13 cellular contexts compared by ENCODE assay signal in genomic region chr18:58590231-58590630, GRCh38. TPM values are rescaled to one million over a fixed set of nuclear protein-coding genes. Genes with fewer than 3 reads are reported as not detected.
DNase-seq lines count a peak whose midpoint lies in the region; ATAC-seq, FAIRE-seq and TF ChIP-seq lines count a peak whose summit lies in the region.
"Had no signal": no experiment of that assay in that cellular context is flagged by ENCODE, and none has a peak within 500 bp of the region (broad histone marks: within the 10 kb centered on the region; RNA-seq: fewer than 3 reads in every experiment).

No MANE protein-coding gene starts in this region.

- H4K20me1 ChIP-seq in astrocyte (ENCODE audit: insufficient read depth, low read length) = no peaks in the 10 kb centered on the region

- ATAC-seq in right cardiac atrium (peak; percentile 40 to 59), gastrocnemius medialis (no peak), HG03342 (IDR thresholded peaks at IDR 0.05; ENCODE audit: unreplicated experiment) (no peak)
- ATAC-seq: effector memory CD8-positive, alpha-beta T cell had no signal

- H3K27me3 ChIP-seq in astrocyte (ENCODE audit: insufficient read depth, low read length) (no peaks in the 10 kb centered on the region), right cardiac atrium (ENCODE audit: control insufficient read depth, insufficient read depth) (no peaks in the 10 kb centered on the region), gastrocnemius medialis (no peaks in the 10 kb centered on the region), prostate gland (replicated peaks; ENCODE audit: insufficient read depth) (no peaks in the 10 kb centered on the region)

- TF ChIP-seq CTCF in astrocyte (IDR thresholded peaks at IDR 0.05; ENCODE audit: insufficient read depth, low read depth, low read length) = no peak
- TF ChIP-seq CTCF in gastrocnemius medialis (IDR thresholded peaks at IDR 0.05 in 4 of 5, conservative IDR thresholded peaks at IDR 0.05 in 1 of 5) = no peak
- no peak for TF ChIP-seq CTCF in prostate gland (IDR thresholded peaks at IDR 0.05)

- peaks cover 21% of the 10 kb centered on the region for H3K4me1 Mint-ChIP-seq in astrocyte (ENCODE audit: low read depth, unreplicated experiment)

- no peak overlapping the region for H3K4me3 ChIP-seq in astrocyte (ENCODE audit: insufficient read depth, low read depth, low read length)
- H3K4me3 ChIP-seq in right cardiac atrium (ENCODE audit: low read length) = no peak overlapping the region
- H3K4me3 ChIP-seq in gastrocnemius medialis = no peak overlapping the region
- no peak overlapping the region for H3K4me3 ChIP-seq in prostate gland

- H3K4me1 ChIP-seq in astrocyte (ENCODE audit: insufficient read depth, low read length) (peaks cover 13% of the 10 kb centered on the region), right cardiac atrium (ENCODE audit: control insufficient read depth, insufficient read depth, low read length) (peaks cover 7% of the 10 kb centered on the region), gastrocnemius medialis (peaks cover 47 to 51% of the 10 kb centered on the region in 2 donors), prostate gland (replicated peaks) (no peaks in the 10 kb centered on the region)

- peak overlapping the region; percentile 24 for H3K27ac ChIP-seq in astrocyte (ENCODE audit: low read depth, low read length)
- peak overlapping the region; percentile 30 for H3K27ac ChIP-seq in right cardiac atrium (ENCODE audit: low read length)
- H3K27ac ChIP-seq in gastrocnemius medialis = peak overlapping the region; percentile 70 to 80 (median 77)
- no peak overlapping the region for H3K27ac ChIP-seq in prostate gland

- intact Hi-C loops in right cardiac atrium (cut with DNase I) (no loop called here), gastrocnemius medialis (cut with DNase I; ENCODE audit: low total_unique reads) (no loop called here), prostate gland (cut with DNase I) (no loop called here)

- H3K36me3 Mint-ChIP-seq in astrocyte (ENCODE audit: low read depth, unreplicated experiment) = peaks cover 6% of the 10 kb centered on the region

- no peak overlapping the region for H3K4me3 Mint-ChIP-seq in astrocyte (ENCODE audit: unreplicated experiment)
- H3K4me3 Mint-ChIP-seq: effector memory CD8-positive, alpha-beta T cell had no signal

- 25% methylated on average over 3 of the region's 3 CpGs for WGBS in right cardiac atrium
- WGBS in prostate gland = 12% methylated on average over 3 of the region's 3 CpGs

- in situ Hi-C loops in gastrocnemius medialis (cut with MboI; ENCODE audit: low sequenced_read_pairs in 4 of 4) = no loop called here

- H3K9me3 ChIP-seq in astrocyte (ENCODE audit: insufficient read depth, low read depth, low read length) (peaks cover 6% of the 10 kb centered on the region), right cardiac atrium (ENCODE audit: control insufficient read depth, low read length) (peaks cover 2% of the 10 kb centered on the region), gastrocnemius medialis (no peaks in the 10 kb centered on the region), prostate gland (no peaks in the 10 kb centered on the region)

- H3K36me3 ChIP-seq in astrocyte (ENCODE audit: insufficient read depth, low read length) = no peaks in the 10 kb centered on the region
- H3K36me3 ChIP-seq in gastrocnemius medialis = no peaks in the 10 kb centered on the region
- H3K36me3 ChIP-seq in prostate gland = no peaks in the 10 kb centered on the region

- H3K27ac Mint-ChIP-seq in astrocyte (ENCODE audit: unreplicated experiment) = peak overlapping the region; percentile 93
- H3K27ac Mint-ChIP-seq: effector memory CD8-positive, alpha-beta T cell had no signal

- DNase-seq in GM04503 (ENCODE audit: low read depth) = peak; percentile 93
- peak; percentile 93 for DNase-seq in astrocyte (ENCODE audit: low read depth)
- DNase-seq in right cardiac atrium = no peak
- DNase-seq in gastrocnemius medialis = no peak
- DNase-seq in NCI-H2171 treated with DMSO at 0.1 percent for 48 hours (lab: John Stamatoyannopoulos, UW) = no peak
- no peak for DNase-seq in RPMI8226
- DNase-seq in prostate gland (ENCODE audit: low spot score) = no peak
- DNase-seq: activated CD4-positive, alpha-beta T cell treated with anti-CD3 and anti-CD28 coated beads, Interleukin-2, amount 50 U/mL, for 1 hour; activated naive CD4-positive, alpha-beta T cell treated with Interleukin-2 at 50 U/mL for 16 hours; effector memory CD8-positive, alpha-beta T cell; NCI-H446 had no signal

- no peak overlapping the region for H3K9ac ChIP-seq in astrocyte (ENCODE audit: low read length)

- H3K4me2 ChIP-seq in astrocyte (ENCODE audit: low read length) = peak overlapping the region; percentile 67

- no peaks in the 10 kb centered on the region for H3K79me2 ChIP-seq in astrocyte (ENCODE audit: insufficient read depth, low read length)

- peaks cover 23% of the 10 kb centered on the region for H3K9me3 Mint-ChIP-seq in astrocyte (ENCODE audit: unreplicated experiment)
- H3K9me3 Mint-ChIP-seq: effector memory CD8-positive, alpha-beta T cell had no signal

- H3K27me3 Mint-ChIP-seq in astrocyte (ENCODE audit: low read depth, unreplicated experiment) = no peaks in the 10 kb centered on the region
- H3K27me3 Mint-ChIP-seq: effector memory CD8-positive, alpha-beta T cell had no signal

- H2AFZ ChIP-seq in astrocyte (ENCODE audit: low read depth, low read length) = no peak overlapping the region

- TF ChIP-seq POLR2A in gastrocnemius medialis (IDR thresholded peaks at IDR 0.05) (no peak), prostate gland (IDR thresholded peaks at IDR 0.05) (no peak)

- peak; percentile 55 for FAIRE-seq in astrocyte (lab: Jason Lieb, UNC)
- FAIRE-seq: GM18507 had no signal

RNA-seq across cellular contexts. Expression of gene ALPK2, which starts 38.7 kb away (rescaled TPM):
- total RNA-seq in astrocyte (84.2 and 87.2 TPM in 2 replicates), right cardiac atrium (100 to 1,000 TPM; 145 to 271 (median 232) TPM), gastrocnemius medialis (10 to 100 TPM; 46.6 to 81.5 (median 58.4) TPM), prostate gland (under 1 TPM; 0.09 to 0.34 TPM)
- polyA plus RNA-seq in right cardiac atrium = 48.0 TPM

Comparison
In these comparisons a context has a peak if more than half of its experiments do, and no peak if none do; other contexts are left out.
1. DNase-seq: peak in GM04503 (single experiment) and astrocyte (single experiment); none in right cardiac atrium (0 of 3), gastrocnemius medialis (0 of 2), NCI-H2171 treated with DMSO at 0.1 percent for 48 hours (single experiment), RPMI8226 (single experiment) and prostate gland (single experiment).
2. H3K27ac ChIP-seq: peak in astrocyte (single experiment), right cardiac atrium (single experiment) and gastrocnemius medialis (4 of 4); none in prostate gland (0 of 2).
3. ATAC-seq: peak in right cardiac atrium (2 of 2); none in gastrocnemius medialis (0 of 2) and HG03342 (single experiment).
4. RNA of gene ALPK2, which starts 38.7 kb away (total RNA-seq): 145 to 271 TPM in right cardiac atrium, 84.2 to 87.2 TPM in astrocyte and 46.6 to 81.5 TPM in gastrocnemius medialis; 0.09 to 0.34 TPM in prostate gland; every median in the first group is over 10 times any median in the second.